ENCODE assay signal across 7 cellular contexts in the genomic region with DNA sequence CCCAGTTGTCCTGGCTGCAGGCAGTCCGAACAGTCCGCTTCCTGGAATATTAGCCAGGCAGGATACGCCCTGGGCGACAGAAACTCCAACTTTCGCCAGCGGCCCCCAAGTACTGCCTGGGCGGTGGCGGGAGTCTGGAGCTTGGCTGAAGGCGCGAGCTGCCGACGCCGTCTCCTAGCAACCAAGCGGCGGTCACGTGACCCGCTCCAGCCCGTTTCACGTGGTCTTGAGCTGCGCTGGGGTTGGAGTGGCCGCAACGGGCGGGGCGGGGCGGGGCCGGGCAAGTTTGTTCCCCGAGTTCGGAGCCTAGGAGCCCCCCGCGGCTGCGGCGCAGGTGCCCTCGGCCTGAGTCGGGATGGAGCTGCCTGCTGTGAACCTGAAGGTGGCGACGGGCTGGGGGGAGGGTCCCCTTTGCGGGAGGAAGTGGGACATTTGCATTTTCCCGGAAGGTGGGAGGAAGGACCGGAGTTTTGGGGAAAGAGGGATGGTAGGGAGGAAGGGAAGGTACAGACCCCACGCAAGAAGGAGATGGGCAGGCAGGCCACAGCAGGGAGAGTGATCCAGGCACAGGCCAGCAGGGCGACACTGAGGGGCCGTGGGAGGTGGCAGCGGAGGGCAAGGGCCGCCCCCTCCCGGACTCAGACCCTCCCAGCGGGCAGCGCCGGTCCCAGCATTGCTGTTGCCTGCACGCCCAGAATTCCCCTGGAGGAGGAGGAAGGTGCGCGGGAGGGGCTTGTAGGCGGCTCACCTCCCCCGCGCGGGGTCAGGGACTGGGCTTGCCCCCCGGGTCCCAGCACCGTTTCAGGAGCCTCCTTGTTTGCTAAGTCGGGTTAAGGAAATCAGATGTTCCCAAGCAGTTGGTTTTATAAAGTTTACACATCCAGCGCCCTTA. TPM values are rescaled to one million over a fixed set of nuclear protein-coding genes. Genes with fewer than 3 reads are reported as not detected.
DNase-seq lines count a peak whose midpoint lies in the region; ATAC-seq and TF ChIP-seq lines count a peak whose summit lies in the region.

A gene with protein sequence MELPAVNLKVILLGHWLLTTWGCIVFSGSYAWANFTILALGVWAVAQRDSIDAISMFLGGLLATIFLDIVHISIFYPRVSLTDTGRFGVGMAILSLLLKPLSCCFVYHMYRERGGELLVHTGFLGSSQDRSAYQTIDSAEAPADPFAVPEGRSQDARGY (plus strand): TSS at position 283 of the 892 bp plus-strand sequence. CDS start 73 bp downstream, at position 356.

- DNase-seq in NCI-H524 treated with DMSO at 0.1 percent for 48 hours (lab: John Stamatoyannopoulos, UW) = peak; percentile 37
- DNase-seq in activated CD4-positive, alpha-beta T cell treated with anti-CD3 and anti-CD28 coated beads, Interleukin-2, amount 10 ng/mL, durations not matched to agents 24 days and 14 days = peak; percentile 96
- DNase-seq in coronary artery (ENCODE audit: low spot score) = peak; percentile 97
- DNase-seq in left kidney (ENCODE audit: low read depth, low spot score) = peak; percentile 97
- peak; percentile 91 for DNase-seq in stimulated activated CD4-positive, alpha-beta T cell treated with anti-CD3 and anti-CD28 coated beads, Interleukin-1b, Interleukin-23, amount 100 ng/mL, for 48 hours

- peaks cover 54% of the 10 kb centered on the region for H3K4me1 Mint-ChIP-seq in activated CD4-positive, alpha-beta T cell treated with anti-CD3 and anti-CD28 coated beads, Interleukin-2, amount 10 ng/mL, durations not matched to agents 24 days and 14 days

- H3K4me3 ChIP-seq in coronary artery = peak within 1 kb of the TSS; percentile 87

- peak within 1 kb of the TSS; percentile 98 for H3K4me3 Mint-ChIP-seq in activated CD4-positive, alpha-beta T cell treated with anti-CD3 and anti-CD28 coated beads, Interleukin-2, amount 10 ng/mL, durations not matched to agents 24 days and 14 days

- H3K27me3 Mint-ChIP-seq in activated CD4-positive, alpha-beta T cell treated with anti-CD3 and anti-CD28 coated beads, Interleukin-2, amount 10 ng/mL, durations not matched to agents 24 days and 14 days = no peaks in the 10 kb centered on the region

- intact Hi-C loops in activated CD4-positive, alpha-beta T cell treated with anti-CD3 and anti-CD28 coated beads, Interleukin-2, amount 10 ng/mL, durations not matched to agents 24 days and 14 days (cut with micrococcal nuclease) = loop anchor here (2.0 to 10.0 kb wide), 4 partner anchors 71 to 461 kb away; a partner anchor contains a TSS

- ATAC-seq in GM18520 (IDR thresholded peaks at IDR 0.05; ENCODE audit: unreplicated experiment) (peak; percentile 70), HG03196 (IDR thresholded peaks at IDR 0.05; ENCODE audit: unreplicated experiment) (peak; percentile 49)

- H3K36me3 Mint-ChIP-seq in activated CD4-positive, alpha-beta T cell treated with anti-CD3 and anti-CD28 coated beads, Interleukin-2, amount 10 ng/mL, durations not matched to agents 24 days and 14 days (ENCODE audit: low read depth) = peaks cover 4% of the 10 kb centered on the region

- peak within 1 kb of the TSS; percentile 93 for H3K27ac Mint-ChIP-seq in activated CD4-positive, alpha-beta T cell treated with anti-CD3 and anti-CD28 coated beads, Interleukin-2, amount 10 ng/mL, durations not matched to agents 24 days and 14 days

- H3K27ac ChIP-seq in coronary artery = peak within 1 kb of the TSS; percentile 81 to 93

- no peak for TF ChIP-seq CTCF in coronary artery (IDR thresholded peaks at IDR 0.05)

- H3K9me3 Mint-ChIP-seq in activated CD4-positive, alpha-beta T cell treated with anti-CD3 and anti-CD28 coated beads, Interleukin-2, amount 10 ng/mL, durations not matched to agents 24 days and 14 days = no peaks in the 10 kb centered on the region

RNA-seq across cellular contexts. Expression of the gene that starts here (rescaled TPM):
- 13.1 and 14.0 TPM in 2 replicates for total RNA-seq in activated CD4-positive, alpha-beta T cell treated with anti-CD3 and anti-CD28 coated beads, Interleukin-2, amount 10 ng/mL, durations not matched to agents 24 days and 14 days

Comparison
In these comparisons a context has a peak if more than half of its experiments do, and no peak if none do; other contexts are left out.
1. Peak in every context shown above with its lines: DNase-seq, ATAC-seq, H3K4me3 ChIP-seq and H3K27ac ChIP-seq.
2. DNase-seq: peak in every context shown above with its lines; median percentile 97 in coronary artery; 97 in left kidney; 96 in activated CD4-positive, alpha-beta T cell treated with anti-CD3 and anti-CD28 coated beads, Interleukin-2, amount 10 ng/mL, durations not matched to agents 24 days and 14 days; 91 in stimulated activated CD4-positive, alpha-beta T cell treated with anti-CD3 and anti-CD28 coated beads, Interleukin-1b, Interleukin-23, amount 100 ng/mL, for 48 hours; 37 in NCI-H524 treated with DMSO at 0.1 percent for 48 hours.